ENCODE assay signal across 1 cellular context in genomic region chr6:49541210-49541724, GRCh38.
TF ChIP-seq lines count a peak whose summit lies in the region.

No MANE protein-coding gene starts in this region.

TF ChIP-seq in GM23338, 12 proteins besides CTCF, POLR2A, EP300 and RAD21 (continued from another document):
- TF ChIP-seq, protein P1, sequence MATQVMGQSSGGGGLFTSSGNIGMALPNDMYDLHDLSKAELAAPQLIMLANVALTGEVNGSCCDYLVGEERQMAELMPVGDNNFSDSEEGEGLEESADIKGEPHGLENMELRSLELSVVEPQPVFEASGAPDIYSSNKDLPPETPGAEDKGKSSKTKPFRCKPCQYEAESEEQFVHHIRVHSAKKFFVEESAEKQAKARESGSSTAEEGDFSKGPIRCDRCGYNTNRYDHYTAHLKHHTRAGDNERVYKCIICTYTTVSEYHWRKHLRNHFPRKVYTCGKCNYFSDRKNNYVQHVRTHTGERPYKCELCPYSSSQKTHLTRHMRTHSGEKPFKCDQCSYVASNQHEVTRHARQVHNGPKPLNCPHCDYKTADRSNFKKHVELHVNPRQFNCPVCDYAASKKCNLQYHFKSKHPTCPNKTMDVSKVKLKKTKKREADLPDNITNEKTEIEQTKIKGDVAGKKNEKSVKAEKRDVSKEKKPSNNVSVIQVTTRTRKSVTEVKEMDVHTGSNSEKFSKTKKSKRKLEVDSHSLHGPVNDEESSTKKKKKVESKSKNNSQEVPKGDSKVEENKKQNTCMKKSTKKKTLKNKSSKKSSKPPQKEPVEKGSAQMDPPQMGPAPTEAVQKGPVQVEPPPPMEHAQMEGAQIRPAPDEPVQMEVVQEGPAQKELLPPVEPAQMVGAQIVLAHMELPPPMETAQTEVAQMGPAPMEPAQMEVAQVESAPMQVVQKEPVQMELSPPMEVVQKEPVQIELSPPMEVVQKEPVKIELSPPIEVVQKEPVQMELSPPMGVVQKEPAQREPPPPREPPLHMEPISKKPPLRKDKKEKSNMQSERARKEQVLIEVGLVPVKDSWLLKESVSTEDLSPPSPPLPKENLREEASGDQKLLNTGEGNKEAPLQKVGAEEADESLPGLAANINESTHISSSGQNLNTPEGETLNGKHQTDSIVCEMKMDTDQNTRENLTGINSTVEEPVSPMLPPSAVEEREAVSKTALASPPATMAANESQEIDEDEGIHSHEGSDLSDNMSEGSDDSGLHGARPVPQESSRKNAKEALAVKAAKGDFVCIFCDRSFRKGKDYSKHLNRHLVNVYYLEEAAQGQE (IDR thresholded peaks at IDR 0.05; ENCODE audit: unreplicated experiment): no peak
- TF ChIP-seq NANOG (IDR thresholded peaks at IDR 0.05; ENCODE audit: borderline replicate concordance): no peak
TF ChIP-seq in GM23338: peak in this region for 0.
